9 cellular contexts compared by ENCODE assay signal in genomic region chr14:69652942-69653680, GRCh38. TPM values are rescaled to one million over a fixed set of nuclear protein-coding genes. Genes with fewer than 3 reads are reported as not detected.
DNase-seq lines count a peak whose midpoint lies in the region; ATAC-seq and TF ChIP-seq lines count a peak whose summit lies in the region.
"Had no signal": no experiment of that assay in that cellular context is flagged by ENCODE, and none has a peak within 500 bp of the region (broad histone marks: within the 10 kb centered on the region; RNA-seq: fewer than 3 reads in every experiment).

No MANE protein-coding gene starts in this region.

- no peak overlapping the region for H3K4me3 ChIP-seq in RWPE2 (ENCODE audit: severe bottlenecking)
- no peak overlapping the region for H3K4me3 ChIP-seq in stomach smooth muscle (ENCODE audit: low read length in 2 of 2)
- H3K4me3 ChIP-seq in HAP-1: no peak overlapping the region
- H3K4me3 ChIP-seq: A549 had no signal

- H3K27ac Mint-ChIP-seq in T-helper 2 cell treated with Interferon-gamma antibody and Interleukin-4, amounts not matched to agents 5 μg/mL and 100 μg/mL, for 36 hours: peak overlapping the region; percentile 68

- H3K9ac ChIP-seq in stomach smooth muscle (ENCODE audit: low read length in 2 of 2): no peak overlapping the region

- no peaks in the 10 kb centered on the region for H3K9me3 Mint-ChIP-seq in T-helper 2 cell treated with Interferon-gamma antibody and Interleukin-4, amounts not matched to agents 5 μg/mL and 100 μg/mL, for 36 hours

- no peak overlapping the region for H3K4me3 Mint-ChIP-seq in T-helper 2 cell treated with Interferon-gamma antibody and Interleukin-4, amounts not matched to agents 5 μg/mL and 100 μg/mL, for 36 hours

- H3K9me3 ChIP-seq in RWPE2 (ENCODE audit: severe bottlenecking) (no peaks in the 10 kb centered on the region), stomach smooth muscle (ENCODE audit: control insufficient read depth in 2 of 2, low read length in 2 of 2) (no peaks in the 10 kb centered on the region), HAP-1 (no peaks in the 10 kb centered on the region)
- H3K9me3 ChIP-seq: A549 had no signal

- in situ Hi-C loops in HAP-1 (cut with MboI; ENCODE audit: low sequenced_read_pairs): no loop called here

- H3K4me1 ChIP-seq in RWPE2 (ENCODE audit: insufficient read depth, poor library complexity, severe bottlenecking) (peaks cover 73% of the 10 kb centered on the region), stomach smooth muscle (ENCODE audit: control insufficient read depth, insufficient read depth, low read length) (peaks cover 45% of the 10 kb centered on the region), HAP-1 (no peaks in the 10 kb centered on the region)

- H3K36me3 ChIP-seq in RWPE2 (ENCODE audit: low read depth) (no peaks in the 10 kb centered on the region), stomach smooth muscle (ENCODE audit: control insufficient read depth in 2 of 2, insufficient read depth in 2 of 2, low read length in 2 of 2) (no peaks in the 10 kb centered on the region), HAP-1 (replicated peaks) (no peaks in the 10 kb centered on the region)

- ATAC-seq in RWPE2 (ENCODE audit: low read depth) (no peak), left cardiac atrium (peak; percentile 12 to 38), GM18858 (IDR thresholded peaks at IDR 0.05; ENCODE audit: unreplicated experiment) (no peak), HG03025 (IDR thresholded peaks at IDR 0.05; ENCODE audit: low FRiP score, unreplicated experiment) (no peak)

- H3K27me3 ChIP-seq in RWPE2 (ENCODE audit: insufficient read depth, poor library complexity, severe bottlenecking) (no peaks in the 10 kb centered on the region), stomach smooth muscle (ENCODE audit: control insufficient read depth in 1 of 2, insufficient read depth in 2 of 2, low read length in 2 of 2) (no peaks in the 10 kb centered on the region), HAP-1 (ENCODE audit: low read depth) (no peaks in the 10 kb centered on the region)

- DNase-seq in T-helper 2 cell treated with Interferon-gamma antibody and Interleukin-4, amounts not matched to agents 5 μg/mL and 100 μg/mL, for 36 hours (ENCODE audit: low spot score): no peak
- DNase-seq in T-helper 2 cell: no peak
- DNase-seq in RWPE2 (ENCODE audit: low spot score): no peak
- DNase-seq in left cardiac atrium: no peak
- DNase-seq in HAP-1 (ENCODE audit: low spot score in 2 of 2): no peak

- H3K27me3 Mint-ChIP-seq in T-helper 2 cell treated with Interferon-gamma antibody and Interleukin-4, amounts not matched to agents 5 μg/mL and 100 μg/mL, for 36 hours (ENCODE audit: low read depth): no peaks in the 10 kb centered on the region

- H3K4me1 Mint-ChIP-seq in T-helper 2 cell treated with Interferon-gamma antibody and Interleukin-4, amounts not matched to agents 5 μg/mL and 100 μg/mL, for 36 hours (ENCODE audit: low read depth): peaks cover 68% of the 10 kb centered on the region

- intact Hi-C loops in left cardiac atrium (cut with DNase I): loop anchor here in 1 of 2 donors (5.0 kb wide), 1 partner anchor 36 kb away; no protein-coding TSS in a partner anchor

- no peak for TF ChIP-seq CTCF in RWPE2 (IDR thresholded peaks at IDR 0.05; ENCODE audit: poor library complexity, severe bottlenecking)

- no peaks in the 10 kb centered on the region for H3K36me3 Mint-ChIP-seq in T-helper 2 cell treated with Interferon-gamma antibody and Interleukin-4, amounts not matched to agents 5 μg/mL and 100 μg/mL, for 36 hours (ENCODE audit: low read depth)

- H3K27ac ChIP-seq in RWPE2 (ENCODE audit: poor library complexity, severe bottlenecking) (peak overlapping the region; percentile 85), stomach smooth muscle (ENCODE audit: low read length) (peak overlapping the region; percentile 6)

RNA-seq across cellular contexts. Expression of gene SUSD6, which starts 41.7 kb away (rescaled TPM):
- 10 to 100 TPM; 21.8 to 28.1 TPM for total RNA-seq in left cardiac atrium

Comparison
In these comparisons a context has a peak if more than half of its experiments do, and no peak if none do; other contexts are left out.
1. ATAC-seq: peak in left cardiac atrium (2 of 2); none in RWPE2 (single experiment), GM18858 (single experiment) and HG03025 (single experiment).